8 cellular contexts compared by ENCODE assay signal in the genomic region with DNA sequence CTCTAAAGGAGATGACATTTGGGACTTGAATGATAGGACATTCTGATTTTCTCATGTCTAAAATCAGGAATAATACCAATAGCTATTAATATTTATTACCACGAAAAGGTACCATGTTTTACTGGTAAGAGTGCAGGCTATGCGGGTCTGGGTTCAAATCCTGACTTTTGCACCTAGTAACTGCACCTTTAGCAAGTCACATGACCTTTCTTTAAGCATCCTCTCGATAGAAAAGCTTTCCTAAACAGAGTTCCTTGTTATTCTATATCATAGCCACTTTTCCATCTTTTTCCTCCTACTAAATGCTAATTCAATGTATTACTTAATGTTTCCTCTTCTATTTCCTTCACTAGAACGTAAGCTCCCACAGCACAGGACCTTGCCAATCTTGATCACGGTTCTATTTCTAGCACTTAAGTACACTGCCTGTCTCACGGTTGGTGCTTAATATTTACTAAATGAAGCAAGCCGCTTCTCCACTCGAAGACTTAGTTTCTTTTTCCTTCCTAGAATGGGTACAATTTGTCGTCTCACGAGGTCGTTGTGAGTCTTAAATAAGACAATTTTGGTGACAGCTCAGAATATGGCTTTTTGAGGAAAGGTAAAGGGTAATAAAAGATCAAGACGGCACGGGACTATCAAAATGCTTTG. TPM values are rescaled to one million over a fixed set of nuclear protein-coding genes. Genes with fewer than 3 reads are reported as not detected.
DNase-seq lines count a peak whose midpoint lies in the region; ATAC-seq lines count a peak whose summit lies in the region.

No MANE protein-coding gene starts in this region.

- no peak for DNase-seq in stimulated activated naive CD8-positive, alpha-beta T cell treated with anti-CD3 and anti-CD28 coated beads, Interleukin-15, Interleukin-2, amounts not matched to agents 100 U/mL and 50 U/mL, for 24 hours
- DNase-seq in activated naive CD8-positive, alpha-beta T cell treated with anti-CD3 and anti-CD28 coated beads, Interleukin-2, amount 50 U/mL, for 24 hours = no peak
- DNase-seq in immature natural killer cell (no peak), substantia nigra (lab: John Stamatoyannopoulos, UW) (no peak), iPS-NIHi11 (ENCODE audit: low spot score) (no peak)

- peaks cover 56% of the 10 kb centered on the region for H3K36me3 Mint-ChIP-seq in stimulated activated naive CD8-positive, alpha-beta T cell treated with anti-CD3 and anti-CD28 coated beads, Interleukin-15, Interleukin-2, amounts not matched to agents 100 ng/mL and 50 ng/mL, for 24 hours (ENCODE audit: low read depth)
- peaks cover 27% of the 10 kb centered on the region for H3K36me3 Mint-ChIP-seq in activated naive CD8-positive, alpha-beta T cell treated with anti-CD3 and anti-CD28 coated beads, Interleukin-2, amount 50 U/mL, for 24 hours (ENCODE audit: low read depth)
- peaks cover 4 to 5% (median 4%) of the 10 kb centered on the region in 3 donors for H3K36me3 Mint-ChIP-seq in immature natural killer cell

- ATAC-seq in stimulated activated naive CD8-positive, alpha-beta T cell treated with anti-CD3 and anti-CD28 coated beads, Interleukin-15, Interleukin-2, amounts not matched to agents 100 U/mL and 50 U/mL, for 24 hours = no peak
- ATAC-seq in activated naive CD8-positive, alpha-beta T cell treated with anti-CD3 and anti-CD28 coated beads, Interleukin-2, amount 50 U/mL, for 24 hours = no peak
- ATAC-seq in HG02623 (IDR thresholded peaks at IDR 0.05; ENCODE audit: unreplicated experiment) (no peak), GM18861 (IDR thresholded peaks at IDR 0.05; ENCODE audit: unreplicated experiment) (no peak)

- H3K27ac ChIP-seq in substantia nigra (ENCODE audit: low read depth, low read length, poor library complexity, severe bottlenecking) = peak overlapping the region; percentile 82

- H3K27me3 Mint-ChIP-seq in stimulated activated naive CD8-positive, alpha-beta T cell treated with anti-CD3 and anti-CD28 coated beads, Interleukin-15, Interleukin-2, amounts not matched to agents 100 ng/mL and 50 ng/mL, for 24 hours = no peaks in the 10 kb centered on the region
- no peaks in the 10 kb centered on the region for H3K27me3 Mint-ChIP-seq in activated naive CD8-positive, alpha-beta T cell treated with anti-CD3 and anti-CD28 coated beads, Interleukin-2, amount 50 U/mL, for 24 hours
- H3K27me3 Mint-ChIP-seq in immature natural killer cell (ENCODE audit: low read depth in 3 of 3) = peaks cover 8 to 14% (median 14%) of the 10 kb centered on the region in 3 donors

- H3K27ac Mint-ChIP-seq in stimulated activated naive CD8-positive, alpha-beta T cell treated with anti-CD3 and anti-CD28 coated beads, Interleukin-15, Interleukin-2, amounts not matched to agents 100 ng/mL and 50 ng/mL, for 24 hours = peak overlapping the region; percentile 99
- H3K27ac Mint-ChIP-seq in activated naive CD8-positive, alpha-beta T cell treated with anti-CD3 and anti-CD28 coated beads, Interleukin-2, amount 50 U/mL, for 24 hours = peak overlapping the region; percentile 99
- peak overlapping the region; percentile 99 to 100 (median 100) for H3K27ac Mint-ChIP-seq in immature natural killer cell

- H3K4me3 Mint-ChIP-seq in stimulated activated naive CD8-positive, alpha-beta T cell treated with anti-CD3 and anti-CD28 coated beads, Interleukin-15, Interleukin-2, amounts not matched to agents 100 ng/mL and 50 ng/mL, for 24 hours = peak overlapping the region; percentile 94
- peak overlapping the region; percentile 98 for H3K4me3 Mint-ChIP-seq in activated naive CD8-positive, alpha-beta T cell treated with anti-CD3 and anti-CD28 coated beads, Interleukin-2, amount 50 U/mL, for 24 hours
- H3K4me3 Mint-ChIP-seq in immature natural killer cell = peak overlapping the region; percentile 93 to 100 (median 98)

- no peaks in the 10 kb centered on the region for H3K9me3 Mint-ChIP-seq in stimulated activated naive CD8-positive, alpha-beta T cell treated with anti-CD3 and anti-CD28 coated beads, Interleukin-15, Interleukin-2, amounts not matched to agents 100 ng/mL and 50 ng/mL, for 24 hours
- no peaks in the 10 kb centered on the region for H3K9me3 Mint-ChIP-seq in activated naive CD8-positive, alpha-beta T cell treated with anti-CD3 and anti-CD28 coated beads, Interleukin-2, amount 50 U/mL, for 24 hours
- H3K9me3 Mint-ChIP-seq in immature natural killer cell = no peaks in the 10 kb centered on the region

- H3K4me1 Mint-ChIP-seq in stimulated activated naive CD8-positive, alpha-beta T cell treated with anti-CD3 and anti-CD28 coated beads, Interleukin-15, Interleukin-2, amounts not matched to agents 100 ng/mL and 50 ng/mL, for 24 hours (ENCODE audit: low read depth) = peaks cover 52% of the 10 kb centered on the region
- H3K4me1 Mint-ChIP-seq in activated naive CD8-positive, alpha-beta T cell treated with anti-CD3 and anti-CD28 coated beads, Interleukin-2, amount 50 U/mL, for 24 hours = peaks cover 61% of the 10 kb centered on the region
- peaks cover 48 to 64% of the 10 kb centered on the region in 2 donors for H3K4me1 Mint-ChIP-seq in immature natural killer cell

RNA-seq across cellular contexts. Expression of gene RBM18, which starts 0.8 kb away (rescaled TPM):
- 10 to 100 TPM; 20.9 to 26.5 (median 21.8) TPM for polyA plus RNA-seq in immature natural killer cell

RNA-seq across cellular contexts. Expression of gene MRRF, which starts 0.9 kb away (rescaled TPM):
- 10 to 100 TPM; 11.5 to 18.4 (median 16.3) TPM for polyA plus RNA-seq in immature natural killer cell

RNA-seq across cellular contexts. Expression of gene LHX6, which starts 35.1 kb away (rescaled TPM):
- not detected for polyA plus RNA-seq in immature natural killer cell
